Comparison of ENCODE assay signal across 8 cellular contexts in the genomic region with DNA sequence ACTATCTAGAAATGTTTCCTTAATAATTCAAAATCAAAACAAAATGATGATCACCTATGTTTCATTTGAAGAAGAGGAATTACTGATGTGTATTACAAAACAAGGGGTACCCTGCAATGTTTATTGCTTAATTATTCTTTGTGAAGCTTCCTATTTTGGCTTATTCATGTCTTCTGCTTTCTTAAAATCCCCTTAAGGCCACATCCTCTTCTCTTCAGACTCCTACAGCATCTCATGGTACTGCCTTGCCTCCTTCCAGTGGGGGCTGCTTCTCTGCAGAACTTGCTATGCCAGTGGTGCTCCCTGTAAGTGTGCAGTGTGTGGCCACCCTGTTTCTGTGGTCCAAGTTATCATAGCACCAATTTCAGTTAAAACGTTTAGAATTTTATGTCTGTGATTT. TPM values are rescaled to one million over a fixed set of nuclear protein-coding genes. Genes with fewer than 3 reads are reported as not detected.
DNase-seq lines count a peak whose midpoint lies in the region; ATAC-seq and FAIRE-seq lines count a peak whose summit lies in the region.

No MANE protein-coding gene starts in this region.

- no peaks in the 10 kb centered on the region for H3K9me3 Mint-ChIP-seq in IgD-negative memory B cell

- 32 to 36% (median 34%) methylated on average over 1 of the region's 1 CpG for WGBS in small intestine, 3 donors

- no peaks in the 10 kb centered on the region for H3K9me3 ChIP-seq in small intestine (ENCODE audit: control insufficient read depth, low read depth)

- no peaks in the 10 kb centered on the region for H3K4me1 ChIP-seq in small intestine (ENCODE audit: control insufficient read depth in 2 of 2, insufficient read depth in 1 of 2, low read depth in 1 of 2, low read length in 1 of 2)

- H3K36me3 ChIP-seq in small intestine (ENCODE audit: control insufficient read depth in 2 of 2, insufficient read depth in 2 of 2, low read length in 2 of 2), result no peaks in the 10 kb centered on the region

- H3K4me1 Mint-ChIP-seq in IgD-negative memory B cell, result peaks cover 9 to 15% (median 15%) of the 10 kb centered on the region in 3 donors

- peak; percentile 9 for DNase-seq in fibroblast of peridontal ligament (ENCODE audit: extremely low read depth)
- DNase-seq in iPS-NIHi11 (ENCODE audit: low spot score), result no peak
- no peak for DNase-seq in NCI-H1105 treated with DMSO at 0.1 percent for 48 hours (lab: John Stamatoyannopoulos, UW)
- no peak for DNase-seq in small intestine
- no peak for DNase-seq in NCI-H2171 treated with DMSO at 0.1 percent for 48 hours (lab: John Stamatoyannopoulos, UW)

- H3K27me3 Mint-ChIP-seq in IgD-negative memory B cell, result no peaks in the 10 kb centered on the region

- peak overlapping the region in 2 of 3 donors; percentile 1 to 80 for H3K27ac Mint-ChIP-seq in IgD-negative memory B cell

- ATAC-seq in GM18499 (IDR thresholded peaks at IDR 0.05; ENCODE audit: insufficient read depth, unreplicated experiment) (peak; percentile 48), GM21576 (IDR thresholded peaks at IDR 0.05; ENCODE audit: unreplicated experiment) (peak; percentile 61)

- no peaks in the 10 kb centered on the region for H3K27me3 ChIP-seq in small intestine (ENCODE audit: control insufficient read depth in 2 of 2, insufficient read depth in 2 of 2, low read length in 2 of 2)

- no peak overlapping the region for H3K27ac ChIP-seq in small intestine (ENCODE audit: low read depth in 1 of 2, low read length in 1 of 2)

- no peak overlapping the region for H3K4me3 ChIP-seq in small intestine (ENCODE audit: low read depth in 1 of 2, low read length in 2 of 2)

- no peaks in the 10 kb centered on the region for H3K36me3 Mint-ChIP-seq in IgD-negative memory B cell

- no peak for FAIRE-seq in small intestine (lab: Jason Lieb, UNC)

- peak overlapping the region in 2 of 4 donors; percentile 2 for H3K4me3 Mint-ChIP-seq in IgD-negative memory B cell

RNA-seq across cellular contexts. Expression of gene CCDC146, which starts 35.0 kb away (rescaled TPM):
- polyA plus RNA-seq in IgD-negative memory B cell (1.0 TPM), small intestine (1 to 10 TPM; 2.4 to 7.4 (median 5.7) TPM)

RNA-seq across cellular contexts. Expression of gene FGL2, which starts 42.2 kb away (rescaled TPM):
- polyA plus RNA-seq in IgD-negative memory B cell, result 23.7 TPM
- 10 to 100 TPM in 2 of 3 donors, 1 to 10 TPM in 1; 7.4 to 21.6 (median 14.6) TPM for polyA plus RNA-seq in small intestine
